31 cellular contexts compared by ENCODE assay signal in the genomic region with DNA sequence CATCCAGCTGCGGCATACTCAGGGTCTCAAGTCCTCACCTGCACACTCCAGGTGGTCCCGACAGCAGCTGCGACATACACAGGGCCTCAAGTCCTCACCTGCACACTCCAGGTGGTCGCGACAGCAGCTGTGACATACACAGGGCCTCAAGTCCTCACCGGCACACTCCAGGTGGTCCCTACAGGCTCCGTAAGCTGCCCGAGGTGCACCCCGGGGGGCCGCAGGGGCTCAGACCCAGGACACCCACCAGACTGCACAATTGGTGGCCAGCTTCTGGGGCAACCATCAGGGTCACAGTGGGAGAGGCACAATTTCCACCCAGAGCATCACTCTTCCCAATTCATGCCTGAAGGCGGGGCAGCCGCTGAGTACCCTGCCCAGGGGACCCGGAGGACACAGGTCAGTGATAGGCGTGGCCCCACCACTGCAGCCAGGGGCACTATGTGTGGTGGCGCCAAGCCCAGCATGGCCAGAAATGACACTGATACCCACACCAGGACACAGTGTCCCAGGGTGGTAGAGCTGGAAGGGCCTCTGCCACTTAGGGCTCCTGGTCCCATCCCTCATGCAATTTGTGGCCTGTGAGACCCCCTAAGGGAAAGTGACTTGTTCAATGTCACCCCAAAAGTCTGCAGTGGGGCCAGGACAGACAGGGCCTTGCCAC.
"Had no signal": no experiment of that assay in that cellular context is flagged by ENCODE, and none has a peak within 500 bp of the region (broad histone marks: within the 10 kb centered on the region; RNA-seq: fewer than 3 reads in every experiment).

No MANE protein-coding gene starts in this region.

- H3K27ac ChIP-seq: brain microvascular endothelial cell, coronary artery, dorsolateral prefrontal cortex, esophagus muscularis mucosa, foreskin keratinocyte, gastrocnemius medialis, heart left ventricle had no signal

- H3K27me3 ChIP-seq: brain microvascular endothelial cell, dorsolateral prefrontal cortex, esophagus muscularis mucosa, foreskin keratinocyte, gastrocnemius medialis, heart left ventricle had no signal

- DNase-seq: activated CD4-positive, alpha-beta memory T cell treated with anti-CD3 and anti-CD28 coated beads, Interleukin-2, amount 10 ng/mL, durations not matched to agents 7 days and 5 days; activated CD4-positive, alpha-beta T cell treated with anti-CD3 and anti-CD28 coated beads for 36 hours; activated CD4-positive, alpha-beta T cell treated with anti-CD3 and anti-CD28 coated beads, Interleukin-2, amount 10 ng/mL, durations not matched to agents 7 days and 5 days; activated CD4-positive, alpha-beta T cell treated with anti-CD3 and anti-CD28 coated beads, Interleukin-2, amount 50 U/mL, for 4 hours; activated CD4-positive, CD25-positive, alpha-beta regulatory T cell; activated CD4-positive, CD25-positive, alpha-beta regulatory T cell treated with anti-CD3 and anti-CD28 coated beads, Interleukin-2, amount 50 U/mL, for 72 hours; activated CD8-positive, alpha-beta memory T cell treated with anti-CD3 and anti-CD28 coated beads for 24 hours; activated effector memory CD4-positive, alpha-beta T cell treated with Interleukin-2 at 50 U/mL for 16 hours; activated gamma-delta T cell treated with Interleukin-2 at 50 U/mL for 16 hours; activated naive CD4-positive, alpha-beta T cell treated with anti-CD3 and anti-CD28 coated beads, Interleukin-2, amount 50 U/mL, for 16 hours; activated naive CD4-positive, alpha-beta T cell treated with Interleukin-2 at 50 U/mL for 16 hours; activated T-cell treated with anti-CD3 and anti-CD28 coated beads, Interleukin-2, amount 50 U/mL, for 4 hours; amniotic stem cell; anterior cingulate cortex; brain microvascular endothelial cell; dorsolateral prefrontal cortex; effector memory CD4-positive, alpha-beta T cell; endodermal cell; foreskin keratinocyte; gastrocnemius medialis; glutamatergic neuron; T-helper 2 cell had no signal

- H3K36me3 Mint-ChIP-seq: activated naive CD8-positive, alpha-beta T cell had no signal

- H3K9me3 Mint-ChIP-seq: activated CD4-positive, alpha-beta memory T cell treated with anti-CD3 and anti-CD28 coated beads, Interleukin-2, amount 10 ng/mL, durations not matched to agents 7 days and 5 days; activated CD4-positive, alpha-beta T cell treated with anti-CD3 and anti-CD28 coated beads, Interleukin-2, amount 10 ng/mL, durations not matched to agents 7 days and 5 days; activated T-cell treated with anti-CD3 and anti-CD28 coated beads, Interleukin-2, amount 50 U/mL, for 4 hours; activated T-helper 17 cell treated with anti-CD3 and anti-CD28 coated beads, Interleukin-2, amount 50 U/mL, for 72 hours; central memory CD8-positive, alpha-beta T cell had no signal

- H3K9me3 ChIP-seq: esophagus muscularis mucosa, gastrocnemius medialis had no signal

- FAIRE-seq: astrocyte, bronchial epithelial cell had no signal

- H3K36me3 ChIP-seq: brain microvascular endothelial cell, esophagus muscularis mucosa, gastrocnemius medialis, heart left ventricle had no signal

- H3K4me1 Mint-ChIP-seq: activated CD4-positive, alpha-beta memory T cell treated with anti-CD3 and anti-CD28 coated beads, Interleukin-2, amount 10 ng/mL, durations not matched to agents 7 days and 5 days; activated CD4-positive, alpha-beta T cell treated with anti-CD3 and anti-CD28 coated beads for 36 hours; activated CD4-positive, alpha-beta T cell treated with anti-CD3 and anti-CD28 coated beads, Interleukin-2, amount 10 ng/mL, durations not matched to agents 7 days and 5 days; activated T-helper 17 cell treated with anti-CD3 and anti-CD28 coated beads, Interleukin-2, amount 50 U/mL, for 72 hours; central memory CD8-positive, alpha-beta T cell; endodermal cell had no signal

- H3K4me3 ChIP-seq: coronary artery, dorsolateral prefrontal cortex, esophagus muscularis mucosa, gastrocnemius medialis, heart left ventricle had no signal

- H3K4me1 ChIP-seq: esophagus muscularis mucosa, foreskin keratinocyte, gastrocnemius medialis, heart left ventricle had no signal

- H3K27me3 Mint-ChIP-seq: activated CD4-positive, alpha-beta memory T cell treated with anti-CD3 and anti-CD28 coated beads, Interleukin-2, amount 10 ng/mL, durations not matched to agents 7 days and 5 days; activated CD4-positive, alpha-beta T cell treated with anti-CD3 and anti-CD28 coated beads for 36 hours; activated CD4-positive, alpha-beta T cell treated with anti-CD3 and anti-CD28 coated beads, Interleukin-2, amount 10 ng/mL, durations not matched to agents 7 days and 5 days; activated T-helper 17 cell treated with anti-CD3 and anti-CD28 coated beads, Interleukin-2, amount 50 U/mL, for 72 hours; central memory CD8-positive, alpha-beta T cell had no signal

- H3K27ac Mint-ChIP-seq: activated CD4-positive, alpha-beta memory T cell treated with anti-CD3 and anti-CD28 coated beads, Interleukin-2, amount 10 ng/mL, durations not matched to agents 7 days and 5 days; activated CD4-positive, alpha-beta T cell treated with anti-CD3 and anti-CD28 coated beads for 36 hours; activated CD4-positive, alpha-beta T cell treated with anti-CD3 and anti-CD28 coated beads, Interleukin-2, amount 10 ng/mL, durations not matched to agents 7 days and 5 days; activated T-helper 17 cell treated with anti-CD3 and anti-CD28 coated beads, Interleukin-2, amount 50 U/mL, for 72 hours; dendritic cell treated with granulocyte-macrophage colony-stimulating factor and Interleukin-4, amounts not matched to agents 40 ng/mL and 50 ng/mL, for 4 days; endodermal cell had no signal

- ATAC-seq: activated CD4-positive, alpha-beta T cell treated with anti-CD3 and anti-CD28 coated beads for 36 hours; activated T-cell treated with anti-CD3 and anti-CD28 coated beads, Interleukin-2, amount 50 U/mL, for 4 hours; activated T-helper 17 cell treated with anti-CD3 and anti-CD28 coated beads, Interleukin-2, amount 50 U/mL, for 72 hours; foreskin keratinocyte; gastrocnemius medialis had no signal

- H3K4me3 Mint-ChIP-seq: activated CD4-positive, alpha-beta memory T cell treated with anti-CD3 and anti-CD28 coated beads, Interleukin-2, amount 10 ng/mL, durations not matched to agents 7 days and 5 days; activated CD4-positive, alpha-beta T cell treated with anti-CD3 and anti-CD28 coated beads for 36 hours; activated CD4-positive, alpha-beta T cell treated with anti-CD3 and anti-CD28 coated beads, Interleukin-2, amount 10 ng/mL, durations not matched to agents 7 days and 5 days; activated naive CD8-positive, alpha-beta T cell; activated T-cell treated with anti-CD3 and anti-CD28 coated beads, Interleukin-2, amount 50 U/mL, for 4 hours; activated T-helper 17 cell treated with anti-CD3 and anti-CD28 coated beads, Interleukin-2, amount 50 U/mL, for 72 hours; central memory CD8-positive, alpha-beta T cell; dendritic cell treated with granulocyte-macrophage colony-stimulating factor and Interleukin-4, amounts not matched to agents 40 ng/mL and 50 ng/mL, for 4 days; endodermal cell had no signal
